1 cellular context compared by ENCODE assay signal in the genomic region with DNA sequence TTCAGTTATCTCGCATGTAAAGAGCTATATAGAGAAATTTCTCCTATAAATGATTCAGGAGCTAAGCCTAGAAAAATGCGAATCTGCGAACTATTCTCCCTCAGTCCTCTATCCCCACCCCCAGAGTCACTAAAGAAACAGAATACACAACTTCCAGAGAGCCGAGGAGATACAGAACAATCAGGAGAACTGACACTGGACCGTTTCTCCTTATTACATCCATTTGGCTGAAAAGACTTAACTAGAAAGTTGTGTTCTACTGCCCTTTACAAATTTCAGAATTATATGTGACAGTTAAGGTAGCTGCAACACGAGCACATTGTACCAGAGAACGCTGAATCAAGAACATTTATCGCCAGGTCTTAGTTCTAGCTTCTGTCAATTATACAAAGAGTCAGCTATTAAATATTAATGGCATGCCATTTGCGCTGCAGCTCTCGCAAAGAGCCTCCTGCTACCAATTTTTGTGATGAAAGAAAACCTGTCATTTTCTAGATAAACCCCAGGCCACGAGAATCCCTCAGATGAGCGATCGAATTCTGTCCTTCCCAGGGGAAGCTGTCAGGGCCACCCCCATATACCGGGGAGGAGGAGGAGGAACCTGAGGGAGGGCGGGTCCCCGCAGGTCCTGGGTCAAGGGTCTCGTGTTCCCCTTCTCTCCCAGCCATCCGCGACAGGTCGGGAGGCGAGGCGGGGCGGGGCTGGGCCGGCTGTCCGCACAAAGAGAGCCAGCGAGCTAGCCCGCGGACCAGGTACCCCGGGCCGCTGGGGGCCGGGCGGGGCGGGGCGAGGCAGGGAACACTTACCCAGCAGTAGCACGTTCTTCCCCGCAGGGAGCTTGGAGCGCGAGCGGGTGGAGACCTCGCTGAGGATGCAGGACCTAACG.
TF ChIP-seq lines count a peak whose summit lies in the region.

No MANE protein-coding gene starts in this region.

TF ChIP-seq in HepG2, 621 proteins besides CTCF, POLR2A, EP300 and RAD21 (continued from another document and continues in another):
- TF ChIP-seq, protein P1, sequence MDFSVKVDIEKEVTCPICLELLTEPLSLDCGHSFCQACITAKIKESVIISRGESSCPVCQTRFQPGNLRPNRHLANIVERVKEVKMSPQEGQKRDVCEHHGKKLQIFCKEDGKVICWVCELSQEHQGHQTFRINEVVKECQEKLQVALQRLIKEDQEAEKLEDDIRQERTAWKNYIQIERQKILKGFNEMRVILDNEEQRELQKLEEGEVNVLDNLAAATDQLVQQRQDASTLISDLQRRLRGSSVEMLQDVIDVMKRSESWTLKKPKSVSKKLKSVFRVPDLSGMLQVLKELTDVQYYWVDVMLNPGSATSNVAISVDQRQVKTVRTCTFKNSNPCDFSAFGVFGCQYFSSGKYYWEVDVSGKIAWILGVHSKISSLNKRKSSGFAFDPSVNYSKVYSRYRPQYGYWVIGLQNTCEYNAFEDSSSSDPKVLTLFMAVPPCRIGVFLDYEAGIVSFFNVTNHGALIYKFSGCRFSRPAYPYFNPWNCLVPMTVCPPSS (IDR thresholded peaks at IDR 0.05), result no peak
- TF ChIP-seq, protein P2, sequence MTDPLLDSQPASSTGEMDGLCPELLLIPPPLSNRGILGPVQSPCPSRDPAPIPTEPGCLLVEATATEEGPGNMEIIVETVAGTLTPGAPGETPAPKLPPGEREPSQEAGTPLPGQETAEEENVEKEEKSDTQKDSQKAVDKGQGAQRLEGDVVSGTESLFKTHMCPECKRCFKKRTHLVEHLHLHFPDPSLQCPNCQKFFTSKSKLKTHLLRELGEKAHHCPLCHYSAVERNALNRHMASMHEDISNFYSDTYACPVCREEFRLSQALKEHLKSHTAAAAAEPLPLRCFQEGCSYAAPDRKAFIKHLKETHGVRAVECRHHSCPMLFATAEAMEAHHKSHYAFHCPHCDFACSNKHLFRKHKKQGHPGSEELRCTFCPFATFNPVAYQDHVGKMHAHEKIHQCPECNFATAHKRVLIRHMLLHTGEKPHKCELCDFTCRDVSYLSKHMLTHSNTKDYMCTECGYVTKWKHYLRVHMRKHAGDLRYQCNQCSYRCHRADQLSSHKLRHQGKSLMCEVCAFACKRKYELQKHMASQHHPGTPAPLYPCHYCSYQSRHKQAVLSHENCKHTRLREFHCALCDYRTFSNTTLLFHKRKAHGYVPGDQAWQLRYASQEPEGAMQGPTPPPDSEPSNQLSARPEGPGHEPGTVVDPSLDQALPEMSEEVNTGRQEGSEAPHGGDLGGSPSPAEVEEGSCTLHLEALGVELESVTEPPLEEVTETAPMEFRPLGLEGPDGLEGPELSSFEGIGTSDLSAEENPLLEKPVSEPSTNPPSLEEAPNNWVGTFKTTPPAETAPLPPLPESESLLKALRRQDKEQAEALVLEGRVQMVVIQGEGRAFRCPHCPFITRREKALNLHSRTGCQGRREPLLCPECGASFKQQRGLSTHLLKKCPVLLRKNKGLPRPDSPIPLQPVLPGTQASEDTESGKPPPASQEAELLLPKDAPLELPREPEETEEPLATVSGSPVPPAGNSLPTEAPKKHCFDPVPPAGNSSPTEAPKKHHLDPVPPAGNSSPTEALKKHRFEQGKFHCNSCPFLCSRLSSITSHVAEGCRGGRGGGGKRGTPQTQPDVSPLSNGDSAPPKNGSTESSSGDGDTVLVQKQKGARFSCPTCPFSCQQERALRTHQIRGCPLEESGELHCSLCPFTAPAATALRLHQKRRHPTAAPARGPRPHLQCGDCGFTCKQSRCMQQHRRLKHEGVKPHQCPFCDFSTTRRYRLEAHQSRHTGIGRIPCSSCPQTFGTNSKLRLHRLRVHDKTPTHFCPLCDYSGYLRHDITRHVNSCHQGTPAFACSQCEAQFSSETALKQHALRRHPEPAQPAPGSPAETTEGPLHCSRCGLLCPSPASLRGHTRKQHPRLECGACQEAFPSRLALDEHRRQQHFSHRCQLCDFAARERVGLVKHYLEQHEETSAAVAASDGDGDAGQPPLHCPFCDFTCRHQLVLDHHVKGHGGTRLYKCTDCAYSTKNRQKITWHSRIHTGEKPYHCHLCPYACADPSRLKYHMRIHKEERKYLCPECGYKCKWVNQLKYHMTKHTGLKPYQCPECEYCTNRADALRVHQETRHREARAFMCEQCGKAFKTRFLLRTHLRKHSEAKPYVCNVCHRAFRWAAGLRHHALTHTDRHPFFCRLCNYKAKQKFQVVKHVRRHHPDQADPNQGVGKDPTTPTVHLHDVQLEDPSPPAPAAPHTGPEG (CRISPR knock-in tag; IDR thresholded peaks at IDR 0.05), result no peak
- TF ChIP-seq ZNF580 (CRISPR knock-in tag; IDR thresholded peaks at IDR 0.05; ENCODE audit: borderline replicate concordance, low read depth) (peak; percentile 50; the same call in 1 of the 2 replicates), CBX1 (IDR thresholded peaks at IDR 0.05; ENCODE audit: low read depth) (no peak), PPARG (CRISPR knock-in tag; conservative IDR thresholded peaks at IDR 0.05) (no peak), KDM1A (CRISPR knock-in tag; IDR thresholded peaks at IDR 0.05) (no peak), ZMYM2 (CRISPR knock-in tag; IDR thresholded peaks at IDR 0.05) (no peak), ZBTB40 (IDR thresholded peaks at IDR 0.05) (no peak), ZBTB40 (CRISPR knock-in tag; IDR thresholded peaks at IDR 0.05) (no peak), ZNF597 (CRISPR knock-in tag; IDR thresholded peaks at IDR 0.05) (no peak), SP4 (CRISPR knock-in tag; IDR thresholded peaks at IDR 0.05) (no peak; the same call in 1 of the 2 replicates), ZNF792 (CRISPR knock-in tag; IDR thresholded peaks at IDR 0.05) (no peak), ZNF350 (CRISPR knock-in tag; IDR thresholded peaks at IDR 0.05; ENCODE audit: borderline replicate concordance, low read depth) (no peak; the same call in none of the 2 replicates), TBP (CRISPR knock-in tag; IDR thresholded peaks at IDR 0.05) (no peak), ZSCAN20 (CRISPR knock-in tag; IDR thresholded peaks at IDR 0.05; ENCODE audit: borderline replicate concordance) (no peak), TAF1 (CRISPR knock-in tag; IDR thresholded peaks at IDR 0.05) (no peak), ATF6 (CRISPR knock-in tag; conservative IDR thresholded peaks at IDR 0.05) (no peak), MEIS2 (CRISPR knock-in tag; IDR thresholded peaks at IDR 0.05) (no peak), ZBTB49 (CRISPR knock-in tag; IDR thresholded peaks at IDR 0.05; ENCODE audit: borderline replicate concordance) (no peak), TEAD2 (CRISPR knock-in tag; IDR thresholded peaks at IDR 0.05) (no peak)
- TF ChIP-seq, protein P3, sequence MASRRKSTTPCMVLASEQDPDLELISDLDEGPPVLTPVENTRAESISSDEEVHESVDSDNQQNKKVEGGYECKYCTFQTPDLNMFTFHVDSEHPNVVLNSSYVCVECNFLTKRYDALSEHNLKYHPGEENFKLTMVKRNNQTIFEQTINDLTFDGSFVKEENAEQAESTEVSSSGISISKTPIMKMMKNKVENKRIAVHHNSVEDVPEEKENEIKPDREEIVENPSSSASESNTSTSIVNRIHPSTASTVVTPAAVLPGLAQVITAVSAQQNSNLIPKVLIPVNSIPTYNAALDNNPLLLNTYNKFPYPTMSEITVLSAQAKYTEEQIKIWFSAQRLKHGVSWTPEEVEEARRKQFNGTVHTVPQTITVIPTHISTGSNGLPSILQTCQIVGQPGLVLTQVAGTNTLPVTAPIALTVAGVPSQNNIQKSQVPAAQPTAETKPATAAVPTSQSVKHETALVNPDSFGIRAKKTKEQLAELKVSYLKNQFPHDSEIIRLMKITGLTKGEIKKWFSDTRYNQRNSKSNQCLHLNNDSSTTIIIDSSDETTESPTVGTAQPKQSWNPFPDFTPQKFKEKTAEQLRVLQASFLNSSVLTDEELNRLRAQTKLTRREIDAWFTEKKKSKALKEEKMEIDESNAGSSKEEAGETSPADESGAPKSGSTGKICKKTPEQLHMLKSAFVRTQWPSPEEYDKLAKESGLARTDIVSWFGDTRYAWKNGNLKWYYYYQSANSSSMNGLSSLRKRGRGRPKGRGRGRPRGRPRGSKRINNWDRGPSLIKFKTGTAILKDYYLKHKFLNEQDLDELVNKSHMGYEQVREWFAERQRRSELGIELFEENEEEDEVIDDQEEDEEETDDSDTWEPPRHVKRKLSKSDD (CRISPR knock-in tag; IDR thresholded peaks at IDR 0.05; ENCODE audit: low read depth), result no peak
